Comparison of ENCODE assay signal across 8 cellular contexts in the genomic region with DNA sequence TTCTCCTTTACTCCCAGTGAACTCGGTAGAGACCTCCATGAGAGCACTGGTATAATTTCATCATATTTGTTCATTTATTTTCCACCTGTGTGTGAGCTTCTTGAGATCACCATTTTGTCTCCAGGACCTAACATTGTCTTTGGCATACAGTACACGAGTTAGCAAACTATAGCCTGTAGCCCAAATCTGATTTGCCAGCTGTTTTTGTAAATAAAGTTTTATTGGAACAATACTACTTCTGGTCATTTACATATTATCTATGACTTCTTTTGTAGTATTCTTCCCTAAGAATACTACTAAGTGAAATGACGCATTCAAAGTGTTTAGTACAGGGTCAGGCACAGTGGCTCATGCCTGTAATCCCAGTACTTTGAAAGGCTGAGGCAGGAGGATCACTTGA.
"Had no signal": no experiment of that assay in that cellular context is flagged by ENCODE, and none has a peak within 500 bp of the region (broad histone marks: within the 10 kb centered on the region; RNA-seq: fewer than 3 reads in every experiment).

No MANE protein-coding gene starts in this region.

- H3K36me3 Mint-ChIP-seq: IgD-negative memory B cell had no signal

- H3K4me3 Mint-ChIP-seq: IgD-negative memory B cell had no signal

- DNase-seq: IMR-90, KBM-7, KG1 had no signal

- H3K27ac Mint-ChIP-seq: IgD-negative memory B cell had no signal

- H3K9ac ChIP-seq: KMS-11 had no signal

- H3K4me2 ChIP-seq: KMS-11 had no signal

- ATAC-seq: HepG2 had no signal

- FAIRE-seq: HepG2, HTR-8/SVneo had no signal

- H3K27ac ChIP-seq: HL-60, KMS-11 had no signal
